In genomic region chr12:29741342-29742241, GRCh38 we compare ENCODE assay signal across 1 cellular context.
TF ChIP-seq lines count a peak whose summit lies in the region.

No MANE protein-coding gene starts in this region.

TF ChIP-seq in HepG2, 621 proteins besides CTCF, POLR2A, EP300 and RAD21:
- TF ChIP-seq CEBPB (IDR thresholded peaks at IDR 0.05; ENCODE audit: borderline replicate concordance, low read depth, low read length) (peak; percentile 69), PAF1 (CRISPR knock-in tag; IDR thresholded peaks at IDR 0.05) (no peak)
